Comparison of ENCODE assay signal across 24 cellular contexts in genomic region chr11:97742717-97743116, GRCh38.
DNase-seq lines count a peak whose midpoint lies in the region; ATAC-seq, FAIRE-seq and TF ChIP-seq lines count a peak whose summit lies in the region.
"Had no signal": no experiment of that assay in that cellular context is flagged by ENCODE, and none has a peak within 500 bp of the region (broad histone marks: within the 10 kb centered on the region; RNA-seq: fewer than 3 reads in every experiment).

No MANE protein-coding gene starts in this region.

- no peaks in the 10 kb centered on the region; the same call in 1 of the 2 replicates for H3K9me3 ChIP-seq in OCI-LY3 (ENCODE audit: insufficient read depth, low read length)
- no peaks in the 10 kb centered on the region for H3K9me3 ChIP-seq in neural progenitor cell (ENCODE audit: low read depth)
- H3K9me3 ChIP-seq in pancreas: no peaks in the 10 kb centered on the region

- H3K4me1 Mint-ChIP-seq in HFFc6 (ENCODE audit: low read depth) (peaks cover 43% of the 10 kb centered on the region), neural progenitor cell (no peaks in the 10 kb centered on the region)
- H3K4me1 Mint-ChIP-seq: activated CD4-positive, alpha-beta T cell treated with anti-CD3 and anti-CD28 coated beads, Interleukin-2, amount 10 ng/mL, durations not matched to agents 24 days and 14 days; activated naive CD8-positive, alpha-beta T cell treated with anti-CD3 and anti-CD28 coated beads, Interleukin-2, amount 10 ng/mL, durations not matched to agents 7 days and 5 days; CD4-positive, alpha-beta memory T cell; neural crest cell had no signal

- H3K36me3 Mint-ChIP-seq in HFFc6 (ENCODE audit: low read depth): peaks cover 26% of the 10 kb centered on the region
- H3K36me3 Mint-ChIP-seq in neural progenitor cell: no peaks in the 10 kb centered on the region
- H3K36me3 Mint-ChIP-seq: activated naive CD8-positive, alpha-beta T cell treated with anti-CD3 and anti-CD28 coated beads, Interleukin-2, amount 10 ng/mL, durations not matched to agents 7 days and 5 days; CD4-positive, alpha-beta memory T cell had no signal

- FAIRE-seq in pancreas (lab: Jason Lieb, UNC): no peak
- FAIRE-seq: GM12878 had no signal

- intact Hi-C loops in pancreas (cut with DNase I): no loop called here

- ATAC-seq in pancreas: no peak

- H3K79me2 ChIP-seq in OCI-LY3 (ENCODE audit: low read length): no peaks in the 10 kb centered on the region
- H3K79me2 ChIP-seq in neural progenitor cell (ENCODE audit: low read depth): no peaks in the 10 kb centered on the region

- peaks cover 5% of the 10 kb centered on the region; the same call in 1 of the 2 replicates for H3K4me1 ChIP-seq in OCI-LY3 (ENCODE audit: low read length)
- H3K4me1 ChIP-seq in neural progenitor cell: no peaks in the 10 kb centered on the region
- no peaks in the 10 kb centered on the region for H3K4me1 ChIP-seq in pancreas

- H3K27ac ChIP-seq in OCI-LY3 (ENCODE audit: low read length) (peak overlapping the region; percentile 39; the same call in 1 of the 2 replicates), neural progenitor cell (no peak overlapping the region), pancreas (no peak overlapping the region)
- H3K27ac ChIP-seq: RWPE1 had no signal

- no peak for DNase-seq in HFFc6
- peak; percentile 49 for DNase-seq in choroid plexus epithelial cell (ENCODE audit: low read depth)
- no peak for DNase-seq in neural progenitor cell (ENCODE audit: low spot score)
- DNase-seq in SK-N-DZ (ENCODE audit: low spot score): no peak
- no peak for DNase-seq in D341Med (ENCODE audit: low spot score)
- no peak for DNase-seq in pancreas
- DNase-seq: activated CD4-positive, alpha-beta T cell treated with anti-CD3 and anti-CD28 coated beads, Interleukin-2, amount 10 ng/mL, durations not matched to agents 24 days and 14 days; activated gamma-delta T cell; activated naive CD8-positive, alpha-beta T cell treated with anti-CD3 and anti-CD28 coated beads, Interleukin-2, amount 10 ng/mL, durations not matched to agents 7 days and 5 days; activated T-cell treated with anti-CD3 and anti-CD28 coated beads, Interleukin-2, amount 50 U/mL, for 24 hours; CD4-positive, alpha-beta memory T cell; EL; foreskin melanocyte; NCI-H1417 treated with DMSO at 0.1 percent for 48 hours; NCI-H2081 treated with DMSO at 0.1 percent for 48 hours; NCI-H345; NCI-H748 treated with DMSO at 0.1 percent for 48 hours; stimulated activated CD4-positive, alpha-beta T cell treated with anti-CD3 and anti-CD28 coated beads, Interleukin-15, amount 100 ng/mL, for 24 hours; stimulated activated naive CD4-positive, alpha-beta T cell had no signal

- H3K9ac ChIP-seq in OCI-LY3 (ENCODE audit: low read length) (no peak overlapping the region), neural progenitor cell (no peak overlapping the region)

- no peaks in the 10 kb centered on the region for H3F3A ChIP-seq in neural progenitor cell (ENCODE audit: low read depth)

- H3K4me3 ChIP-seq in OCI-LY3 (ENCODE audit: low read length): no peak overlapping the region
- no peak overlapping the region for H3K4me3 ChIP-seq in choroid plexus epithelial cell (ENCODE audit: low read depth, low read length)
- H3K4me3 ChIP-seq in neural progenitor cell: no peak overlapping the region
- no peak overlapping the region for H3K4me3 ChIP-seq in pancreas
- H3K4me3 ChIP-seq: GM12878 had no signal

- H4K20me1 ChIP-seq in OCI-LY3 (ENCODE audit: insufficient read depth, low read length) (no peaks in the 10 kb centered on the region), neural progenitor cell (ENCODE audit: low read depth) (no peaks in the 10 kb centered on the region)

- TF ChIP-seq CTCF in HFFc6 (IDR thresholded peaks at IDR 0.05) (no peak), OCI-LY3 (IDR thresholded peaks at IDR 0.05; ENCODE audit: low read depth, low read length) (no peak), choroid plexus epithelial cell (conservative IDR thresholded peaks at IDR 0.05; ENCODE audit: low read depth, low read length) (no peak), neural progenitor cell (IDR thresholded peaks at IDR 0.05) (no peak), pancreas (IDR thresholded peaks at IDR 0.05) (no peak)

- no peak overlapping the region for H3K4me2 ChIP-seq in OCI-LY3 (ENCODE audit: low read length)
- no peak overlapping the region for H3K4me2 ChIP-seq in neural progenitor cell

- H3K27me3 Mint-ChIP-seq in HFFc6 (ENCODE audit: insufficient read depth): no peaks in the 10 kb centered on the region; the same call in 1 of the 2 replicates
- peaks cover 2% of the 10 kb centered on the region for H3K27me3 Mint-ChIP-seq in neural progenitor cell (ENCODE audit: insufficient read depth, low read depth)
- H3K27me3 Mint-ChIP-seq: activated CD4-positive, alpha-beta T cell treated with anti-CD3 and anti-CD28 coated beads, Interleukin-2, amount 10 ng/mL, durations not matched to agents 24 days and 14 days; activated naive CD8-positive, alpha-beta T cell treated with anti-CD3 and anti-CD28 coated beads, Interleukin-2, amount 10 ng/mL, durations not matched to agents 7 days and 5 days; activated T-cell treated with anti-CD3 and anti-CD28 coated beads, Interleukin-2, amount 50 U/mL, for 24 hours; CD4-positive, alpha-beta memory T cell; progenitor cell of endocrine pancreas had no signal

- WGBS in pancreas, 2 donors: 53 to 63% methylated on average over 3 of the region's 3 CpGs

- peaks cover 20% of the 10 kb centered on the region for H3K9me3 Mint-ChIP-seq in HFFc6
- H3K9me3 Mint-ChIP-seq in neural progenitor cell: no peaks in the 10 kb centered on the region

- no peak overlapping the region for H2AFZ ChIP-seq in OCI-LY3 (ENCODE audit: low read depth, low read length)
- H2AFZ ChIP-seq in neural progenitor cell (replicated peaks): peak overlapping the region; percentile 10

- H3K27ac Mint-ChIP-seq in HFFc6 (peak overlapping the region; percentile 69), neural progenitor cell (no peak overlapping the region)
- H3K27ac Mint-ChIP-seq: activated CD4-positive, alpha-beta T cell treated with anti-CD3 and anti-CD28 coated beads, Interleukin-2, amount 10 ng/mL, durations not matched to agents 24 days and 14 days; activated naive CD8-positive, alpha-beta T cell treated with anti-CD3 and anti-CD28 coated beads, Interleukin-2, amount 10 ng/mL, durations not matched to agents 7 days and 5 days; activated T-cell treated with anti-CD3 and anti-CD28 coated beads, Interleukin-2, amount 50 U/mL, for 24 hours; progenitor cell of endocrine pancreas had no signal

- no peak overlapping the region for H3K4me3 Mint-ChIP-seq in HFFc6
- H3K4me3 Mint-ChIP-seq in neural progenitor cell: no peak overlapping the region
- H3K4me3 Mint-ChIP-seq: activated CD4-positive, alpha-beta T cell treated with anti-CD3 and anti-CD28 coated beads, Interleukin-2, amount 10 ng/mL, durations not matched to agents 24 days and 14 days; activated naive CD8-positive, alpha-beta T cell treated with anti-CD3 and anti-CD28 coated beads, Interleukin-2, amount 10 ng/mL, durations not matched to agents 7 days and 5 days; activated T-cell treated with anti-CD3 and anti-CD28 coated beads, Interleukin-2, amount 50 U/mL, for 24 hours; CD4-positive, alpha-beta memory T cell; neural crest cell had no signal

- H3K36me3 ChIP-seq in OCI-LY3 (replicated peaks; ENCODE audit: low read depth, low read length) (no peaks in the 10 kb centered on the region), neural progenitor cell (no peaks in the 10 kb centered on the region), pancreas (no peaks in the 10 kb centered on the region)

- H3K27me3 ChIP-seq in OCI-LY3 (ENCODE audit: low read depth, low read length) (no peaks in the 10 kb centered on the region), neural progenitor cell (no peaks in the 10 kb centered on the region), pancreas (no peaks in the 10 kb centered on the region)
